ENCODE assay signal across 8 cellular contexts in genomic region chr12:25384038-25384953, GRCh38.
DNase-seq lines count a peak whose midpoint lies in the region; ATAC-seq, FAIRE-seq and TF ChIP-seq lines count a peak whose summit lies in the region.

No MANE protein-coding gene starts in this region.

- no peak for FAIRE-seq in A549 (lab: Jason Lieb, UNC)

- H3K27me3 ChIP-seq in HUES48 (ENCODE audit: control insufficient read depth, insufficient read depth, low read length): peaks cover 18% of the 10 kb centered on the region
- H3K27me3 ChIP-seq in mucosa of stomach (ENCODE audit: control insufficient read depth, insufficient read depth, low read length): no peaks in the 10 kb centered on the region

- POLR2A ChIA-PET in A549 (lab: Yijun Ruan, JAX): interaction anchor here (0.8 kb wide), 1 partner anchor 135 kb away, joined by 3 read pairs; no protein-coding TSS in a partner anchor

- 87% methylated on average over 20 of the region's 20 CpGs for WGBS in A549 (ENCODE audit: missing lambda C conversion rate)

- H3K36me3 Mint-ChIP-seq in chondrocyte (ENCODE audit: low read depth): no peaks in the 10 kb centered on the region

- peak overlapping the region; percentile 100 for H3K27ac Mint-ChIP-seq in chondrocyte (ENCODE audit: unreplicated experiment)

- H3K9me3 ChIP-seq in A549: no peaks in the 10 kb centered on the region
- H3K9me3 ChIP-seq in HUES48 (ENCODE audit: control insufficient read depth, insufficient read depth, low read length): no peaks in the 10 kb centered on the region
- no peaks in the 10 kb centered on the region for H3K9me3 ChIP-seq in mucosa of stomach (ENCODE audit: control insufficient read depth, low read length)

- no peaks in the 10 kb centered on the region for H3K9me3 Mint-ChIP-seq in chondrocyte (ENCODE audit: low read depth)

- DNase-seq in A549 (ENCODE audit: low read depth in 1 of 2, low spot score in 1 of 2) (peak in 1 of 2 experiments; percentile 25), chondrocyte (ENCODE audit: low spot score) (no peak), HUDEP-2 (lab: John Stamatoyannopoulos, UW; ENCODE audit: unreplicated experiment in 76 of 76) (no peak), NCI-H526 treated with DMSO at 0.1 percent for 48 hours (lab: John Stamatoyannopoulos, UW) (no peak)
- no peak for DNase-seq in stimulated activated CD4-positive, alpha-beta T cell treated with anti-CD3 and anti-CD28 coated beads, Interleukin-2, amount 100 ng/mL, for 48 hours
- DNase-seq in activated CD8-positive, alpha-beta memory T cell treated with anti-CD3 and anti-CD28 coated beads, Interleukin-2, amount 50 U/mL, for 48 hours: no peak

- no peak for TF ChIP-seq POLR2A in A549 (IDR thresholded peaks at IDR 0.05; ENCODE audit: low read length)

- peak overlapping the region; percentile 95 for H3K4me3 Mint-ChIP-seq in chondrocyte (ENCODE audit: unreplicated experiment)

- peak overlapping the region; percentile 99 for H3K9ac ChIP-seq in HUES48 (ENCODE audit: low read depth, low read length)
- H3K9ac ChIP-seq in mucosa of stomach (ENCODE audit: low read length): peak overlapping the region; percentile 99

- no peak for TF ChIP-seq EP300 in A549 (IDR thresholded peaks at IDR 0.05)

- H3K4me2 ChIP-seq in A549: peak overlapping the region; percentile 97

- H3K4me3 ChIP-seq in A549: peak overlapping the region; percentile 84
- H3K4me3 ChIP-seq in HUES48 (ENCODE audit: low read depth, low read length): peak overlapping the region; percentile 96
- peak overlapping the region; percentile 81 for H3K4me3 ChIP-seq in mucosa of stomach (ENCODE audit: low read length)

- TF ChIP-seq RAD21 in A549 (conservative IDR thresholded peaks at IDR 0.05 in 1 of 2, IDR thresholded peaks at IDR 0.05 in 1 of 2): no peak

- H3K36me3 ChIP-seq in HUES48 (ENCODE audit: control insufficient read depth, insufficient read depth, low read length) (no peaks in the 10 kb centered on the region), mucosa of stomach (ENCODE audit: control insufficient read depth, insufficient read depth, low read length) (no peaks in the 10 kb centered on the region)

- CTCF ChIA-PET in A549 (lab: Yijun Ruan, JAX): interaction anchor here (0.6 to 1.4 kb wide), 3 partner anchors 73 to 393 kb away, joined by 3 read pairs; no protein-coding TSS in a partner anchor

- H3K27ac ChIP-seq in A549 (peak overlapping the region; percentile 98 to 99), HUES48 (ENCODE audit: low read depth, low read length) (peak overlapping the region; percentile 100)

- H3K4me1 Mint-ChIP-seq in chondrocyte (ENCODE audit: low read depth): peaks cover 24% of the 10 kb centered on the region

- no peak for ATAC-seq in A549

- H3K27me3 Mint-ChIP-seq in chondrocyte (ENCODE audit: low read depth): no peaks in the 10 kb centered on the region

- H3K4me1 ChIP-seq in A549: peaks cover 14% of the 10 kb centered on the region; the same call in 2 of the 3 replicates
- peaks cover 14% of the 10 kb centered on the region for H3K4me1 ChIP-seq in HUES48 (ENCODE audit: control insufficient read depth, insufficient read depth, low read length)
- H3K4me1 ChIP-seq in mucosa of stomach (ENCODE audit: control insufficient read depth, insufficient read depth, low read length): peaks cover 23% of the 10 kb centered on the region

- TF ChIP-seq CTCF in A549 (IDR thresholded peaks at IDR 0.05) (no peak), chondrocyte (IDR thresholded peaks at IDR 0.05) (no peak)

TF ChIP-seq in A549, 52 proteins besides CTCF, POLR2A, EP300 and RAD21:
- TF ChIP-seq, protein P1, sequence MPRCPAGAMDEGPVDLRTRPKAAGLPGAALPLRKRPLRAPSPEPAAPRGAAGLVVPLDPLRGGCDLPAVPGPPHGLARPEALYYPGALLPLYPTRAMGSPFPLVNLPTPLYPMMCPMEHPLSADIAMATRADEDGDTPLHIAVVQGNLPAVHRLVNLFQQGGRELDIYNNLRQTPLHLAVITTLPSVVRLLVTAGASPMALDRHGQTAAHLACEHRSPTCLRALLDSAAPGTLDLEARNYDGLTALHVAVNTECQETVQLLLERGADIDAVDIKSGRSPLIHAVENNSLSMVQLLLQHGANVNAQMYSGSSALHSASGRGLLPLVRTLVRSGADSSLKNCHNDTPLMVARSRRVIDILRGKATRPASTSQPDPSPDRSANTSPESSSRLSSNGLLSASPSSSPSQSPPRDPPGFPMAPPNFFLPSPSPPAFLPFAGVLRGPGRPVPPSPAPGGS (IDR thresholded peaks at IDR 0.05): 0 out of 3 replicates have a peak, but pooled peaks have one; percentile 29
- TF ChIP-seq E2F6 (IDR thresholded peaks at IDR 0.05; ENCODE audit: borderline replicate concordance, low read depth) (no peak), TFCP2L1 (CRISPR knock-in tag; IDR thresholded peaks at IDR 0.05) (peak; percentile 37; the same call in 1 of the 2 replicates)
